ENCODE assay signal across 27 cellular contexts in the genomic region with DNA sequence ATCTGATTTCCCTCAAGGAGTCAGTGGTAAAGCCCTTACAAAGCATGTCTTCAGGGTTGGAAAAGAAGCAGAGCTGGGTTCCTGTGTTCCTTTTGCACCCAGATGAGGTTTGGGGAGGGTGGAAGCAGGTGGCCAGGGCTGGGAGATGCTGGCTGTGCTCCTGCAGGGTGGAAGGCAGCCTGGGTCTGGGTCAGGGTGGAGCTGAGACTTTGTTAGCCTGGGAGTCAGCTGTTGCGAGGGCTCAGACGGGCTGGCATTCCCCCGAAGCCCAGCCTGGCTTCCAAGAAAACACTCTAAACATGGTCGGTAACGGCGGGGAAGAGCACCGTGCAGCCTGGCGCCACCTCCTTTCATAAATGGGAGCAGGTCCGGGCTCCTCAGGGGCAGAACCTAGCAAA. TPM values are rescaled to one million over a fixed set of nuclear protein-coding genes. Genes with fewer than 3 reads are reported as not detected.
DNase-seq lines count a peak whose midpoint lies in the region; ATAC-seq and TF ChIP-seq lines count a peak whose summit lies in the region.
"Had no signal": no experiment of that assay in that cellular context is flagged by ENCODE, and none has a peak within 500 bp of the region (broad histone marks: within the 10 kb centered on the region; RNA-seq: fewer than 3 reads in every experiment).

No MANE protein-coding gene starts in this region.

- H3K9me3 Mint-ChIP-seq in T-helper 1 cell treated with Interleukin-12 subunit alpha and Interleukin-12 subunit beta and Interleukin-4 antibody, amounts not matched to agents 30 μg/mL and 1 μg/mL, for 36 hours, result no peaks in the 10 kb centered on the region
- H3K9me3 Mint-ChIP-seq in glutamatergic neuron (ENCODE audit: unreplicated experiment), result no peaks in the 10 kb centered on the region
- H3K9me3 Mint-ChIP-seq: naive thymus-derived CD8-positive, alpha-beta T cell; stimulated activated naive CD8-positive, alpha-beta T cell treated with anti-CD3 and anti-CD28 coated beads, Interleukin-15, Interleukin-2, amounts not matched to agents 100 ng/mL and 50 ng/mL, for 24 hours; type B pancreatic cell had no signal

- H3K27ac Mint-ChIP-seq in T-helper 1 cell treated with Interleukin-12 subunit alpha and Interleukin-12 subunit beta and Interleukin-4 antibody, amounts not matched to agents 30 μg/mL and 1 μg/mL, for 36 hours, result peak overlapping the region; percentile 79
- H3K27ac Mint-ChIP-seq in glutamatergic neuron (ENCODE audit: unreplicated experiment), result no peak overlapping the region
- H3K27ac Mint-ChIP-seq: type B pancreatic cell had no signal

- H3K4me1 Mint-ChIP-seq in T-helper 1 cell treated with Interleukin-12 subunit alpha and Interleukin-12 subunit beta and Interleukin-4 antibody, amounts not matched to agents 30 μg/mL and 1 μg/mL, for 36 hours (ENCODE audit: low read depth), result peaks cover 43% of the 10 kb centered on the region
- peaks cover 16% of the 10 kb centered on the region for H3K4me1 Mint-ChIP-seq in glutamatergic neuron (ENCODE audit: low read depth, unreplicated experiment)

- H3K9ac ChIP-seq in DND-41 (ENCODE audit: low read depth, low read length) (peak overlapping the region; percentile 53), adipocyte (ENCODE audit: low read length) (peak overlapping the region; percentile 51)

- H3K27ac ChIP-seq in DND-41 (ENCODE audit: low read length) (peak overlapping the region; percentile 94), psoas muscle (peak overlapping the region; percentile 50)
- H3K27ac ChIP-seq: 22Rv1, foreskin keratinocyte had no signal

- WGBS in psoas muscle, 3 donors, result 24 to 40% (median 24%) methylated on average over 8 to 9 of the region's 9 CpGs

- TF ChIP-seq CTCF in DND-41 (IDR thresholded peaks at IDR 0.05; ENCODE audit: borderline replicate concordance, extremely low read depth, low read length, poor library complexity, severe bottlenecking), result no peak
- no peak for TF ChIP-seq CTCF in psoas muscle (IDR thresholded peaks at IDR 0.05)
- no peak for TF ChIP-seq CTCF in glutamatergic neuron (IDR thresholded peaks at IDR 0.05; ENCODE audit: partially characterized antibody, unreplicated experiment)

- peak; percentile 16 for ATAC-seq in DND-41 (ENCODE audit: insufficient read depth, low read depth)
- peak; percentile 45 to 81 (median 65) for ATAC-seq in psoas muscle
- no peak for ATAC-seq in GM19351 (IDR thresholded peaks at IDR 0.05; ENCODE audit: unreplicated experiment)
- ATAC-seq in GM21723 (IDR thresholded peaks at IDR 0.05; ENCODE audit: unreplicated experiment), result no peak
- ATAC-seq: naive thymus-derived CD8-positive, alpha-beta T cell had no signal

- no peaks in the 10 kb centered on the region for H4K20me1 ChIP-seq in DND-41 (ENCODE audit: insufficient read depth, low read length)

- H3K36me3 ChIP-seq in DND-41 (ENCODE audit: insufficient read depth, low read length) (no peaks in the 10 kb centered on the region), adipocyte (ENCODE audit: control insufficient read depth, insufficient read depth, low read length, severe bottlenecking) (no peaks in the 10 kb centered on the region), psoas muscle (ENCODE audit: insufficient read depth in 1 of 2, low read depth in 1 of 2) (no peaks in the 10 kb centered on the region)
- H3K36me3 ChIP-seq: HAP-1 had no signal

- no peaks in the 10 kb centered on the region for H3K79me2 ChIP-seq in DND-41 (ENCODE audit: insufficient read depth, low read length)

- H3K36me3 Mint-ChIP-seq in T-helper 1 cell treated with Interleukin-12 subunit alpha and Interleukin-12 subunit beta and Interleukin-4 antibody, amounts not matched to agents 30 μg/mL and 1 μg/mL, for 36 hours (ENCODE audit: low read depth), result no peaks in the 10 kb centered on the region
- no peaks in the 10 kb centered on the region for H3K36me3 Mint-ChIP-seq in glutamatergic neuron (ENCODE audit: unreplicated experiment)
- H3K36me3 Mint-ChIP-seq: naive thymus-derived CD8-positive, alpha-beta T cell; type B pancreatic cell had no signal

- DNase-seq in T-helper 1 cell (no peak), DND-41 (peak; percentile 74), adipocyte (ENCODE audit: low read depth) (no peak), psoas muscle (peak in 1 of 2 donors; percentile 51), glutamatergic neuron (no peak)
- DNase-seq: activated naive CD4-positive, alpha-beta T cell treated with Interleukin-2 at 50 U/mL for 16 hours; Caco-2; cerebellar nuclear complex; EL; naive thymus-derived CD8-positive, alpha-beta T cell; NCI-H1417 treated with DMSO at 0.1 percent for 48 hours; NCI-H510A treated with DMSO at 0.1 percent for 48 hours; stimulated activated CD4-positive, alpha-beta T cell treated with anti-CD3 and anti-CD28 coated beads, Interleukin-4, amount 100 ng/mL, for 1 hour had no signal

- H3K4me3 ChIP-seq in DND-41 (ENCODE audit: low read depth in 1 of 2, low read length in 2 of 2), result no peak overlapping the region
- H3K4me3 ChIP-seq in adipocyte (ENCODE audit: low read length), result no peak overlapping the region
- H3K4me3 ChIP-seq in psoas muscle, result no peak overlapping the region
- H3K4me3 ChIP-seq: HAP-1, smooth muscle cell had no signal

- peaks cover 72% of the 10 kb centered on the region for H3K4me1 ChIP-seq in DND-41 (ENCODE audit: insufficient read depth, low read length)
- H3K4me1 ChIP-seq in adipocyte (ENCODE audit: control insufficient read depth, insufficient read depth, low read length), result peaks cover 40% of the 10 kb centered on the region
- peaks cover 20% of the 10 kb centered on the region for H3K4me1 ChIP-seq in psoas muscle
- H3K4me1 ChIP-seq: Caco-2, foreskin keratinocyte, HAP-1 had no signal

- H3K4me3 Mint-ChIP-seq in T-helper 1 cell treated with Interleukin-12 subunit alpha and Interleukin-12 subunit beta and Interleukin-4 antibody, amounts not matched to agents 30 μg/mL and 1 μg/mL, for 36 hours, result no peak overlapping the region
- no peak overlapping the region for H3K4me3 Mint-ChIP-seq in glutamatergic neuron (ENCODE audit: unreplicated experiment)
- H3K4me3 Mint-ChIP-seq: stimulated activated naive CD8-positive, alpha-beta T cell treated with anti-CD3 and anti-CD28 coated beads, Interleukin-15, Interleukin-2, amounts not matched to agents 100 ng/mL and 50 ng/mL, for 24 hours; type B pancreatic cell had no signal

- H3K9me3 ChIP-seq in DND-41 (ENCODE audit: insufficient read depth, low read length, severe bottlenecking) (no peaks in the 10 kb centered on the region), adipocyte (ENCODE audit: control insufficient read depth, low read length) (no peaks in the 10 kb centered on the region), psoas muscle (no peaks in the 10 kb centered on the region)
- H3K9me3 ChIP-seq: Caco-2, HAP-1 had no signal

- no peak overlapping the region for H3K4me2 ChIP-seq in DND-41 (ENCODE audit: insufficient read depth, low read length)
- H3K4me2 ChIP-seq: smooth muscle cell had no signal

- intact Hi-C loops in psoas muscle (cut with DNase I), result no loop called here

- no peak overlapping the region for H2AFZ ChIP-seq in DND-41 (ENCODE audit: low read depth, low read length)

- H3K27me3 Mint-ChIP-seq in T-helper 1 cell treated with Interleukin-12 subunit alpha and Interleukin-12 subunit beta and Interleukin-4 antibody, amounts not matched to agents 30 μg/mL and 1 μg/mL, for 36 hours (ENCODE audit: low read depth), result no peaks in the 10 kb centered on the region
- peaks cover 4% of the 10 kb centered on the region for H3K27me3 Mint-ChIP-seq in glutamatergic neuron (ENCODE audit: unreplicated experiment)
- H3K27me3 Mint-ChIP-seq: naive thymus-derived CD8-positive, alpha-beta T cell; stimulated activated naive CD8-positive, alpha-beta T cell treated with anti-CD3 and anti-CD28 coated beads, Interleukin-15, Interleukin-2, amounts not matched to agents 100 ng/mL and 50 ng/mL, for 24 hours; type B pancreatic cell had no signal

- no peaks in the 10 kb centered on the region for H3K27me3 ChIP-seq in DND-41 (ENCODE audit: insufficient read depth, low read length, poor library complexity)
- no peaks in the 10 kb centered on the region for H3K27me3 ChIP-seq in adipocyte (replicated peaks; ENCODE audit: control insufficient read depth, insufficient read depth, low read length)
- H3K27me3 ChIP-seq in psoas muscle (ENCODE audit: insufficient read depth in 3 of 3, low read length in 2 of 3), result no peaks in the 10 kb centered on the region

RNA-seq across cellular contexts. Expression of a gene that starts 43.7 kb away (rescaled TPM):
- total RNA-seq in psoas muscle (under 1 TPM in 1 of 4 donors, not detected in 3; 0.64 TPM), glutamatergic neuron (ENCODE audit: unreplicated experiment) (not detected)
- polyA plus RNA-seq in psoas muscle, result under 1 TPM in 2 of 3 donors, not detected in 1; 0.03 to 0.57 TPM
- total RNA-seq: astrocyte; epithelial cell of proximal tubule; foreskin keratinocyte; mammary epithelial cell; naive thymus-derived CD8-positive, alpha-beta T cell; RPMI7951; smooth muscle cell had no signal
- polyA plus RNA-seq: foreskin keratinocyte; keratinocyte; mammary epithelial cell; naive thymus-derived CD8-positive, alpha-beta T cell; smooth muscle cell had no signal

Comparison
In these comparisons a context has a peak if more than half of its experiments do, and no peak if none do; other contexts are left out.
1. ATAC-seq: peak in DND-41 (single experiment) and psoas muscle (4 of 4); none in GM19351 (single experiment) and GM21723 (single experiment).